Comparison of ENCODE assay signal across 1 cellular context in genomic region chr2:25821225-25822056, GRCh38.
TF ChIP-seq lines count a peak whose summit lies in the region.

No MANE protein-coding gene starts in this region.

TF ChIP-seq in K562, 482 proteins besides CTCF, POLR2A, EP300 and RAD21 (continued from another document and continues in another):
- TF ChIP-seq, protein P1, sequence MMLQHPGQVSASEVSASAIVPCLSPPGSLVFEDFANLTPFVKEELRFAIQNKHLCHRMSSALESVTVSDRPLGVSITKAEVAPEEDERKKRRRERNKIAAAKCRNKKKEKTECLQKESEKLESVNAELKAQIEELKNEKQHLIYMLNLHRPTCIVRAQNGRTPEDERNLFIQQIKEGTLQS (IDR thresholded peaks at IDR 0.05): peak; percentile 84
- TF ChIP-seq, protein P1 (CRISPR knock-in tag; conservative IDR thresholded peaks at IDR 0.05): no peak
- no peak for TF ChIP-seq NR3C1 (CRISPR knock-in tag; IDR thresholded peaks at IDR 0.05)
- 0 out of 2 replicates have a peak, but pooled peaks have one; percentile 45 for TF ChIP-seq DDX20 (tag; IDR thresholded peaks at IDR 0.05; ENCODE audit: low read depth)
- TF ChIP-seq ETV6 (IDR thresholded peaks at IDR 0.05; ENCODE audit: borderline replicate concordance in 1 of 2, low read depth in 2 of 2, low read length in 1 of 2): no peak
- TF ChIP-seq ETV6 (CRISPR knock-in tag; IDR thresholded peaks at IDR 0.05; ENCODE audit: borderline replicate concordance): no peak
- TF ChIP-seq SRSF1 (IDR thresholded peaks at IDR 0.05; ENCODE audit: low read depth, low read length): no peak
- TF ChIP-seq GABPA (tag; conservative IDR thresholded peaks at IDR 0.05; ENCODE audit: low read depth): no peak
- TF ChIP-seq NCOA2 (IDR thresholded peaks at IDR 0.05; ENCODE audit: partially characterized antibody in 2 of 2): no peak
- no peak for TF ChIP-seq CTBP1 (IDR thresholded peaks at IDR 0.05; ENCODE audit: borderline replicate concordance)
- no peak for TF ChIP-seq ZSCAN29 (IDR thresholded peaks at IDR 0.05)
- no peak for TF ChIP-seq NFYB (IDR thresholded peaks at IDR 0.05; ENCODE audit: extremely low read depth, insufficient read length)
- TF ChIP-seq FOXP4 (CRISPR knock-in tag; IDR thresholded peaks at IDR 0.05; ENCODE audit: borderline replicate concordance): no peak
- TF ChIP-seq FUS (optimal IDR thresholded peaks at IDR 0.05; ENCODE audit: low read depth, low read length): no peak
- TF ChIP-seq POLR3G (IDR thresholded peaks at IDR 0.05; ENCODE audit: extremely low read depth, insufficient read length, insufficient replicate concordance): no peak
- no peak for TF ChIP-seq ZNF232 (CRISPR knock-in tag; IDR thresholded peaks at IDR 0.05)
- TF ChIP-seq SOX6 (IDR thresholded peaks at IDR 0.05): 0 out of 2 replicates have a peak, but pooled peaks have one; percentile 18
- no peak for TF ChIP-seq KDM1A (IDR thresholded peaks at IDR 0.05)
- TF ChIP-seq ZNF76 (CRISPR knock-in tag; IDR thresholded peaks at IDR 0.05; ENCODE audit: borderline replicate concordance): no peak
- no peak for TF ChIP-seq FOXA1 (IDR thresholded peaks at IDR 0.05; ENCODE audit: borderline replicate concordance)
- TF ChIP-seq TCF7 (IDR thresholded peaks at IDR 0.05; ENCODE audit: borderline replicate concordance): no peak
- 0 out of 2 replicates have a peak, but pooled peaks have one; percentile 14 for TF ChIP-seq L3MBTL2 (IDR thresholded peaks at IDR 0.05)
- no peak for TF ChIP-seq ZNF274 (IDR thresholded peaks at IDR 0.05; ENCODE audit: borderline replicate concordance, low read depth, low read length)
- TF ChIP-seq PML (IDR thresholded peaks at IDR 0.05; ENCODE audit: low read length): no peak
- TF ChIP-seq MAX (CRISPR knock-in tag; IDR thresholded peaks at IDR 0.05): no peak
- TF ChIP-seq KAT2B (IDR thresholded peaks at IDR 0.05; ENCODE audit: low read depth, low read length): no peak
- no peak for TF ChIP-seq NCOA6 (IDR thresholded peaks at IDR 0.05)
- no peak for TF ChIP-seq ZNF717 (CRISPR knock-in tag; IDR thresholded peaks at IDR 0.05)
- TF ChIP-seq TRIM24 (IDR thresholded peaks at IDR 0.05): peak; percentile 66 to 79
- TF ChIP-seq GABPB2 (CRISPR knock-in tag; conservative IDR thresholded peaks at IDR 0.05): no peak
- no peak for TF ChIP-seq ZNF121 (CRISPR knock-in tag; conservative IDR thresholded peaks at IDR 0.05)
- TF ChIP-seq GTF2E2 (tag; IDR thresholded peaks at IDR 0.05): no peak
- TF ChIP-seq NONO (IDR thresholded peaks at IDR 0.05; ENCODE audit: low read depth in 2 of 2, low read length in 1 of 2): no peak
- no peak for TF ChIP-seq NR2C2 (CRISPR knock-in tag; IDR thresholded peaks at IDR 0.05)
- TF ChIP-seq NR2C2 (tag; IDR thresholded peaks at IDR 0.05): peak; percentile 43; the same call in 1 of the 2 replicates
- no peak for TF ChIP-seq C11orf30 (IDR thresholded peaks at IDR 0.05; ENCODE audit: low read depth)
- TF ChIP-seq ELF2 (CRISPR knock-in tag; IDR thresholded peaks at IDR 0.05): no peak
- no peak for TF ChIP-seq EWSR1 (IDR thresholded peaks at IDR 0.05; ENCODE audit: borderline replicate concordance, low read depth, partially characterized antibody)
- TF ChIP-seq XRCC3 (IDR thresholded peaks at IDR 0.05): no peak
- no peak for TF ChIP-seq POLR2G (IDR thresholded peaks at IDR 0.05; ENCODE audit: low read depth, low read length)
- TF ChIP-seq CBFA2T3 (IDR thresholded peaks at IDR 0.05): no peak
- no peak for TF ChIP-seq MCM7 (IDR thresholded peaks at IDR 0.05)
- TF ChIP-seq, protein P2, sequence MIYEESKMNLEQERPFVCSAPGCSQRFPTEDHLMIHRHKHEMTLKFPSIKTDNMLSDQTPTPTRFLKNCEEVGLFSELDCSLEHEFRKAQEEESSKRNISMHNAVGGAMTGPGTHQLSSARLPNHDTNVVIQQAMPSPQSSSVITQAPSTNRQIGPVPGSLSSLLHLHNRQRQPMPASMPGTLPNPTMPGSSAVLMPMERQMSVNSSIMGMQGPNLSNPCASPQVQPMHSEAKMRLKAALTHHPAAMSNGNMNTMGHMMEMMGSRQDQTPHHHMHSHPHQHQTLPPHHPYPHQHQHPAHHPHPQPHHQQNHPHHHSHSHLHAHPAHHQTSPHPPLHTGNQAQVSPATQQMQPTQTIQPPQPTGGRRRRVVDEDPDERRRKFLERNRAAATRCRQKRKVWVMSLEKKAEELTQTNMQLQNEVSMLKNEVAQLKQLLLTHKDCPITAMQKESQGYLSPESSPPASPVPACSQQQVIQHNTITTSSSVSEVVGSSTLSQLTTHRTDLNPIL (CRISPR knock-in tag; IDR thresholded peaks at IDR 0.05): 0 out of 2 replicates have a peak, but pooled peaks have one; percentile 24
- no peak for TF ChIP-seq HDAC6 (IDR thresholded peaks at IDR 0.05; ENCODE audit: low read depth, low read length)
- TF ChIP-seq SRSF3 (IDR thresholded peaks at IDR 0.05; ENCODE audit: insufficient read depth, low read length): no peak
- TF ChIP-seq MCM5 (IDR thresholded peaks at IDR 0.05; ENCODE audit: low read depth): no peak
- TF ChIP-seq ZNF764 (CRISPR knock-in tag; IDR thresholded peaks at IDR 0.05; ENCODE audit: low read depth): no peak
- peak; percentile 2; the same call in 1 of the 2 replicates for TF ChIP-seq ZNF395 (CRISPR knock-in tag; IDR thresholded peaks at IDR 0.05)
- TF ChIP-seq USF2 (CRISPR knock-in tag; IDR thresholded peaks at IDR 0.05): no peak
- no peak for TF ChIP-seq ZNF740 (CRISPR knock-in tag; IDR thresholded peaks at IDR 0.05)
- no peak for TF ChIP-seq ZNF740 (tag; IDR thresholded peaks at IDR 0.05)
- TF ChIP-seq, protein P3, sequence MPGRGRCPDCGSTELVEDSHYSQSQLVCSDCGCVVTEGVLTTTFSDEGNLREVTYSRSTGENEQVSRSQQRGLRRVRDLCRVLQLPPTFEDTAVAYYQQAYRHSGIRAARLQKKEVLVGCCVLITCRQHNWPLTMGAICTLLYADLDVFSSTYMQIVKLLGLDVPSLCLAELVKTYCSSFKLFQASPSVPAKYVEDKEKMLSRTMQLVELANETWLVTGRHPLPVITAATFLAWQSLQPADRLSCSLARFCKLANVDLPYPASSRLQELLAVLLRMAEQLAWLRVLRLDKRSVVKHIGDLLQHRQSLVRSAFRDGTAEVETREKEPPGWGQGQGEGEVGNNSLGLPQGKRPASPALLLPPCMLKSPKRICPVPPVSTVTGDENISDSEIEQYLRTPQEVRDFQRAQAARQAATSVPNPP (IDR thresholded peaks at IDR 0.05; ENCODE audit: borderline replicate concordance, insufficient read depth, insufficient read length): no peak
- TF ChIP-seq ZNF239 (CRISPR knock-in tag; IDR thresholded peaks at IDR 0.05): no peak; the same call in 1 of the 2 replicates
- TF ChIP-seq SMAD4 (CRISPR knock-in tag; conservative IDR thresholded peaks at IDR 0.05): no peak; the same call in 1 of the 2 replicates
- TF ChIP-seq RNF2 (IDR thresholded peaks at IDR 0.05): no peak
- no peak for TF ChIP-seq CBX5 (IDR thresholded peaks at IDR 0.05; ENCODE audit: borderline replicate concordance, low read depth)
- TF ChIP-seq KLF10 (CRISPR knock-in tag; IDR thresholded peaks at IDR 0.05): no peak
- peak; percentile 91 for TF ChIP-seq ZNF175 (CRISPR knock-in tag; IDR thresholded peaks at IDR 0.05; ENCODE audit: low read depth)
- no peak for TF ChIP-seq NR4A1 (CRISPR knock-in tag; IDR thresholded peaks at IDR 0.05)
- 0 out of 2 replicates have a peak, but pooled peaks have one; percentile 37 for TF ChIP-seq NR4A1 (tag; IDR thresholded peaks at IDR 0.05)
- TF ChIP-seq TCFL5 (CRISPR knock-in tag; conservative IDR thresholded peaks at IDR 0.05): no peak
- TF ChIP-seq, protein P4, sequence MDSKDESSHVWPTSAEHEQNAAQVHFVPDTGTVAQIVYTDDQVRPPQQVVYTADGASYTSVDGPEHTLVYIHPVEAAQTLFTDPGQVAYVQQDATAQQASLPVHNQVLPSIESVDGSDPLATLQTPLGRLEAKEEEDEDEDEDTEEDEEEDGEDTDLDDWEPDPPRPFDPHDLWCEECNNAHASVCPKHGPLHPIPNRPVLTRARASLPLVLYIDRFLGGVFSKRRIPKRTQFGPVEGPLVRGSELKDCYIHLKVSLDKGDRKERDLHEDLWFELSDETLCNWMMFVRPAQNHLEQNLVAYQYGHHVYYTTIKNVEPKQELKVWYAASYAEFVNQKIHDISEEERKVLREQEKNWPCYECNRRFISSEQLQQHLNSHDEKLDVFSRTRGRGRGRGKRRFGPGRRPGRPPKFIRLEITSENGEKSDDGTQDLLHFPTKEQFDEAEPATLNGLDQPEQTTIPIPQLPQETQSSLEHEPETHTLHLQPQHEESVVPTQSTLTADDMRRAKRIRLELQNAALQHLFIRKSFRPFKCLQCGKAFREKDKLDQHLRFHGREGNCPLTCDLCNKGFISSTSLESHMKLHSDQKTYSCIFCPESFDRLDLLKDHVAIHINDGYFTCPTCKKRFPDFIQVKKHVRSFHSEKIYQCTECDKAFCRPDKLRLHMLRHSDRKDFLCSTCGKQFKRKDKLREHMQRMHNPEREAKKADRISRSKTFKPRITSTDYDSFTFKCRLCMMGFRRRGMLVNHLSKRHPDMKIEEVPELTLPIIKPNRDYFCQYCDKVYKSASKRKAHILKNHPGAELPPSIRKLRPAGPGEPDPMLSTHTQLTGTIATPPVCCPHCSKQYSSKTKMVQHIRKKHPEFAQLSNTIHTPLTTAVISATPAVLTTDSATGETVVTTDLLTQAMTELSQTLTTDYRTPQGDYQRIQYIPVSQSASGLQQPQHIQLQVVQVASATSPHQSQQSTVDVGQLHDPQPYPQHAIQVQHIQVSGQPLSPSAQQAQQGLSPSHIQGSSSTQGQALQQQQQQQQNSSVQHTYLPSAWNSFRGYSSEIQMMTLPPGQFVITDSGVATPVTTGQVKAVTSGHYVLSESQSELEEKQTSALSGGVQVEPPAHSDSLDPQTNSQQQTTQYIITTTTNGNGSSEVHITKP (IDR thresholded peaks at IDR 0.05; ENCODE audit: partially characterized antibody): peak; percentile 50
- TF ChIP-seq, protein P5, sequence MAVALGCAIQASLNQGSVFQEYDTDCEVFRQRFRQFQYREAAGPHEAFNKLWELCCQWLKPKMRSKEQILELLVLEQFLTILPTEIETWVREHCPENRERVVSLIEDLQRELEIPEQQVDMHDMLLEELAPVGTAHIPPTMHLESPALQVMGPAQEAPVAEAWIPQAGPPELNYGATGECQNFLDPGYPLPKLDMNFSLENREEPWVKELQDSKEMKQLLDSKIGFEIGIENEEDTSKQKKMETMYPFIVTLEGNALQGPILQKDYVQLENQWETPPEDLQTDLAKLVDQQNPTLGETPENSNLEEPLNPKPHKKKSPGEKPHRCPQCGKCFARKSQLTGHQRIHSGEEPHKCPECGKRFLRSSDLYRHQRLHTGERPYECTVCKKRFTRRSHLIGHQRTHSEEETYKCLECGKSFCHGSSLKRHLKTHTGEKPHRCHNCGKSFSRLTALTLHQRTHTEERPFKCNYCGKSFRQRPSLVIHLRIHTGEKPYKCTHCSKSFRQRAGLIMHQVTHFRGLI (CRISPR knock-in tag; IDR thresholded peaks at IDR 0.05): no peak
